26 cellular contexts compared by ENCODE assay signal in the genomic region with DNA sequence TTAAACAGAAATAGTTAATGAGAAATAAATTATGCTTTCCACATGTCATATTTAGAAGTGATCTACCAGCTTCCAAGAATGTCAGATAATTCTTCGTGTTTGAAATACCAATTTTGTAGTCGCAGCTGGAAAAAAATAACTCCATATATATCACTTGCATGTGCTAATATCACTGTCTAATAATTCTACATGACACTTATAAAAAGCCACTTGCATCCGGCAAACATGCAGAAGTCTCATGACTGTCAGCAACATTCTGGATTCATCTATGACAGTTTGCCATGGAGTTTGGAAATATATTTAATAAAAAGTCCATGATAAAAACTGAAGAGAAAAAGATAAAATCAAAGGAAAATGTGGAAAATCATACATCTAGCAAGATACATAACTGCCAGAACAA.
DNase-seq lines count a peak whose midpoint lies in the region; TF ChIP-seq lines count a peak whose summit lies in the region.
"Had no signal": no experiment of that assay in that cellular context is flagged by ENCODE, and none has a peak within 500 bp of the region (broad histone marks: within the 10 kb centered on the region; RNA-seq: fewer than 3 reads in every experiment).

No MANE protein-coding gene starts in this region.

- peak overlapping the region; percentile 70 for H3K27ac ChIP-seq in VCaP
- peak overlapping the region; percentile 38 for H3K27ac ChIP-seq in neural cell (ENCODE audit: low read length)
- H3K27ac ChIP-seq: 22Rv1; A549; BLaER1; BLaER1 treated with 17β-estradiol and CSF1 and Interleukin-3, amounts not matched to agents 10 nM and 100 nM; C4-2B had no signal

- no peak overlapping the region for H3K9ac ChIP-seq in neural cell (ENCODE audit: low read length)
- H3K9ac ChIP-seq: BLaER1; BLaER1 treated with 17β-estradiol and CSF1 and Interleukin-3, amounts not matched to agents 10 nM and 100 nM had no signal

- no peak for TF ChIP-seq RAD21 in neural cell (conservative IDR thresholded peaks at IDR 0.05)

- H3K4me3 ChIP-seq in neural cell (ENCODE audit: low read length) (no peak overlapping the region), MG63 (no peak overlapping the region)
- H3K4me3 ChIP-seq: A549; BLaER1; BLaER1 treated with 17β-estradiol and CSF1 and Interleukin-3, amounts not matched to agents 10 nM and 100 nM had no signal

- TF ChIP-seq POLR2A in erythroblast (IDR thresholded peaks at IDR 0.05; ENCODE audit: low read length) = no peak

- DNase-seq in erythroblast (lab: John Stamatoyannopoulos, UW) (no peak), MG63 (no peak)
- DNase-seq: 8988T; AML-193; BE2C; C1 segment of cervical spinal cord; Caco-2; Calu3; CD4-positive, alpha-beta memory T cell; CD4-positive, alpha-beta T cell; CD4-positive, CD25-positive, alpha-beta regulatory T cell; CD8-positive, alpha-beta memory T cell; CD8-positive, alpha-beta T cell; COR-L47; DMS 273 treated with DMSO at 0.1 percent for 48 hours; DMS153; DMS79; DMS79 treated with DMSO at 0.1 percent for 48 hours; DND-41 had no signal

- no peaks in the 10 kb centered on the region for H3K36me3 ChIP-seq in neural cell (ENCODE audit: insufficient read depth, low read length)
- H3K36me3 ChIP-seq in MG63 = no peaks in the 10 kb centered on the region
- H3K36me3 ChIP-seq: BE2C; BLaER1; BLaER1 treated with 17β-estradiol and CSF1 and Interleukin-3, amounts not matched to agents 10 nM and 100 nM had no signal

- TF ChIP-seq EP300 in neural cell (conservative IDR thresholded peaks at IDR 0.05; ENCODE audit: poor library complexity, severe bottlenecking) = peak; percentile 91

- no peaks in the 10 kb centered on the region for H3K9me3 ChIP-seq in neural cell (ENCODE audit: low read length)
- H3K9me3 ChIP-seq in MG63 = no peaks in the 10 kb centered on the region
- H3K9me3 ChIP-seq: BE2C; BLaER1; BLaER1 treated with 17β-estradiol and CSF1 and Interleukin-3, amounts not matched to agents 10 nM and 100 nM; Caco-2 had no signal

- no peaks in the 10 kb centered on the region for H4K20me1 ChIP-seq in neural cell (ENCODE audit: insufficient read depth)
- H4K20me1 ChIP-seq: BLaER1; BLaER1 treated with 17β-estradiol and CSF1 and Interleukin-3, amounts not matched to agents 10 nM and 100 nM had no signal

- H3K4me2 ChIP-seq in neural cell (ENCODE audit: low read length) = no peak overlapping the region
- H3K4me2 ChIP-seq: A549; BLaER1; BLaER1 treated with 17β-estradiol and CSF1 and Interleukin-3, amounts not matched to agents 10 nM and 100 nM had no signal

- no peak overlapping the region for H2AFZ ChIP-seq in neural cell (ENCODE audit: low read depth, low read length)

- H3K27me3 ChIP-seq in neural cell (ENCODE audit: insufficient read depth, low read depth, low read length) (no peaks in the 10 kb centered on the region), MG63 (no peaks in the 10 kb centered on the region)
- H3K27me3 ChIP-seq: BE2C; BLaER1; BLaER1 treated with 17β-estradiol and CSF1 and Interleukin-3, amounts not matched to agents 10 nM and 100 nM had no signal

- TF ChIP-seq CTCF in VCaP (conservative IDR thresholded peaks at IDR 0.05) (no peak), neural cell (IDR thresholded peaks at IDR 0.05; ENCODE audit: poor library complexity, severe bottlenecking) (no peak)

- H3K79me2 ChIP-seq in neural cell (replicated peaks; ENCODE audit: insufficient read depth, low read length) = no peaks in the 10 kb centered on the region

- H3F3A ChIP-seq in neural cell (ENCODE audit: insufficient read depth, low read length, poor library complexity, severe bottlenecking) = no peaks in the 10 kb centered on the region

- H3K9me2 ChIP-seq in neural cell (ENCODE audit: insufficient read depth, low read length) = no peaks in the 10 kb centered on the region

TF ChIP-seq in neural cell, 6 proteins besides CTCF, POLR2A, EP300 and RAD21:
- TF ChIP-seq SMC3 (conservative IDR thresholded peaks at IDR 0.05; ENCODE audit: poor library complexity) = no peak
- TF ChIP-seq REST (IDR thresholded peaks at IDR 0.05; ENCODE audit: borderline replicate concordance) = peak; percentile 81
- TF ChIP-seq EZH2 (IDR thresholded peaks at IDR 0.05; ENCODE audit: borderline replicate concordance, insufficient read depth, low read length, poor library complexity, severe bottlenecking) = no peak
- peak; percentile 62 for TF ChIP-seq POLR2AphosphoS5 (IDR thresholded peaks at IDR 0.05)
